Comparison of ENCODE assay signal across 9 cellular contexts in the genomic region with DNA sequence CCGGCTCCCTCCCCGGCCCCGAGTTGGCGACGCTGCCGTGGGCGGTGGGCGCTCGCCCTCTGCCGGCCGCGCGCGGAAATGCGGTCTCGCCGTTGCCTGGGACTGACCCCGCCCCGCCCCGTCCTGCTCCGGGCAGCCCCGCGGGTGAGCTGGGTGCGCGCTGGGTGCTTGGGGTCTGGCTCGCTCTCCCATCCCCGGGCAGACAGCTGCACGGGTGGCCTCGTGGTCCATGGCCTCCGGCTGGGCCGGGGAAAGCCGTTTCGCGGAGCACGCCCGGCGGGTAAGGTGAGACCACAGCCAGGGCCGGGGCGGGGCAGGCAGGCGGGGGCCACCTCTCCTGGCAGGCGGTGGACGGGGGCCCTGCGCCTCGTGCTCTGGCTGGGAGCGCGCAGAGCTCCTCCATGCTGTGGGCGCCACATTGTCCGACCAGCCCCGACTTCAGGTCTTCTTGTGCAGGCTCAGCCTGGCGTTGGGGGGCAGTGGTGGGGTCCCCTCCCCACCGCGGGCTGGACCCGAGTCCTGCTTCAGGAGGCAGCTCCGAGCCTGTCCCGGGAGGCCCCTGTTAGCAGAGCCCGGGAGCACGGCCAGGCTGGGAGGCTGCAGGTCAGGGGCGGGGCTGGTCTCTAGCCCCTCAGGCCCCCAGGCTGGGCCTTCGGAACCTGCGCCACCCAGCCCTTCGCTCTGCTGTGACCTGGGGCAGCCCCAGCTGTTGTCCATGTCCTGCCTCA. TPM values are rescaled to one million over a fixed set of nuclear protein-coding genes. Genes with fewer than 3 reads are reported as not detected.
DNase-seq lines count a peak whose midpoint lies in the region; ATAC-seq and TF ChIP-seq lines count a peak whose summit lies in the region.
"Had no signal": no experiment of that assay in that cellular context is flagged by ENCODE, and none has a peak within 500 bp of the region (broad histone marks: within the 10 kb centered on the region; RNA-seq: fewer than 3 reads in every experiment).

No MANE protein-coding gene starts in this region.

- H2AK5ac ChIP-seq in trophoblast cell (ENCODE audit: low read length): no peak overlapping the region

- H3K36me3 ChIP-seq in PC-3 (ENCODE audit: low read depth, low read length) (no peaks in the 10 kb centered on the region), trophoblast cell (ENCODE audit: control insufficient read depth in 1 of 2, insufficient read depth in 2 of 2, low read length in 2 of 2) (no peaks in the 10 kb centered on the region), urinary bladder (ENCODE audit: insufficient read depth) (no peaks in the 10 kb centered on the region)

- H4K12ac ChIP-seq in trophoblast cell (ENCODE audit: low read depth, low read length): no peak overlapping the region

- H3K4ac ChIP-seq in trophoblast cell (ENCODE audit: low read depth, low read length): no peak overlapping the region

- no peaks in the 10 kb centered on the region for H4K20me1 ChIP-seq in PC-3 (ENCODE audit: low read length)

- CTCF ChIA-PET in PC-3 (lab: Charles Lee): interaction anchor here (1.5 kb wide), 1 partner anchor 46 kb away, joined by 7 read pairs; no protein-coding TSS in a partner anchor

- H3K18ac ChIP-seq in trophoblast cell (ENCODE audit: low read length): no peak overlapping the region

- H3K27ac Mint-ChIP-seq in activated T-helper 17 cell treated with anti-CD3 and anti-CD28 coated beads, Interleukin-2, amount 50 U/mL, for 72 hours: no peak overlapping the region
- H3K27ac Mint-ChIP-seq in glutamatergic neuron (ENCODE audit: unreplicated experiment): no peak overlapping the region

- no peak overlapping the region for H4K91ac ChIP-seq in trophoblast cell (ENCODE audit: low read depth, low read length)

- no peaks in the 10 kb centered on the region for H3K9me2 ChIP-seq in PC-3 (replicated peaks; ENCODE audit: low read length)

- no peaks in the 10 kb centered on the region for H3K36me3 Mint-ChIP-seq in activated T-helper 17 cell treated with anti-CD3 and anti-CD28 coated beads, Interleukin-2, amount 50 U/mL, for 72 hours (ENCODE audit: low read depth)
- H3K36me3 Mint-ChIP-seq in glutamatergic neuron (ENCODE audit: unreplicated experiment): no peaks in the 10 kb centered on the region

- no peaks in the 10 kb centered on the region for H3K4me1 Mint-ChIP-seq in activated T-helper 17 cell treated with anti-CD3 and anti-CD28 coated beads, Interleukin-2, amount 50 U/mL, for 72 hours
- no peaks in the 10 kb centered on the region for H3K4me1 Mint-ChIP-seq in glutamatergic neuron (ENCODE audit: low read depth, unreplicated experiment)

- H3K27ac ChIP-seq in PC-3 (ENCODE audit: low read length) (no peak overlapping the region), trophoblast cell (ENCODE audit: low read depth, low read length) (no peak overlapping the region), urinary bladder (ENCODE audit: low read depth) (no peak overlapping the region)

- H3K4me3 Mint-ChIP-seq in activated T-helper 17 cell treated with anti-CD3 and anti-CD28 coated beads, Interleukin-2, amount 50 U/mL, for 72 hours: no peak overlapping the region
- H3K4me3 Mint-ChIP-seq in glutamatergic neuron (ENCODE audit: unreplicated experiment): no peak overlapping the region

- H2BK120ac ChIP-seq in trophoblast cell (ENCODE audit: insufficient read depth, low read length, poor library complexity): no peak overlapping the region

- peak overlapping the region; percentile 23 for H4K8ac ChIP-seq in trophoblast cell (ENCODE audit: low read depth, low read length)

- no peak overlapping the region for H3K23ac ChIP-seq in trophoblast cell (ENCODE audit: low read length)

- H2AFZ ChIP-seq in PC-3 (ENCODE audit: low read length) (0 out of 2 replicates have a peak overlapping the region, but pooled peaks have one; percentile 63), trophoblast cell (ENCODE audit: insufficient read depth, low read length, poor library complexity) (peak overlapping the region; percentile 67)

- H3K9ac ChIP-seq in PC-3 (ENCODE audit: low read length) (no peak overlapping the region), trophoblast cell (ENCODE audit: low read length) (no peak overlapping the region)

- no peaks in the 10 kb centered on the region for H3K9me3 ChIP-seq in PC-3 (ENCODE audit: low read length)
- no peaks in the 10 kb centered on the region for H3K9me3 ChIP-seq in trophoblast cell (ENCODE audit: insufficient read depth, low read depth, low read length)

- no CpG with 5 or more reads among the region's 61 CpGs for WGBS in trophoblast cell (ENCODE audit: extremely low coverage, insufficient coverage, insufficient read length)
- WGBS in urinary bladder: 8% methylated on average over 61 of the region's 61 CpGs

- peak; percentile 48 for TF ChIP-seq CTCF in PC-3 (conservative IDR thresholded peaks at IDR 0.05; ENCODE audit: low read depth, low read length)
- peak; percentile 80 for TF ChIP-seq CTCF in glutamatergic neuron (IDR thresholded peaks at IDR 0.05; ENCODE audit: partially characterized antibody, unreplicated experiment)

- ATAC-seq in PC-3 (peak; percentile 41), HG03025 (IDR thresholded peaks at IDR 0.05; ENCODE audit: low FRiP score, unreplicated experiment) (no peak)
- peak; percentile 79 for ATAC-seq in activated T-helper 17 cell treated with anti-CD3 and anti-CD28 coated beads, Interleukin-2, amount 50 U/mL, for 72 hours (replicated peaks)

- no peak overlapping the region for H2BK5ac ChIP-seq in trophoblast cell (ENCODE audit: low read depth, low read length, poor library complexity)

- H3K79me2 ChIP-seq in PC-3 (ENCODE audit: low read length) (no peaks in the 10 kb centered on the region), trophoblast cell (ENCODE audit: control insufficient read depth, insufficient read depth, low read length, poor library complexity) (no peaks in the 10 kb centered on the region)

- H3K4me3 ChIP-seq in PC-3 (ENCODE audit: low read length): peak overlapping the region; percentile 30; the same call in 1 of the 2 replicates
- peak overlapping the region; percentile 55 for H3K4me3 ChIP-seq in trophoblast cell (ENCODE audit: low read depth, low read length)
- H3K4me3 ChIP-seq in urinary bladder (ENCODE audit: low read depth, low read length): peak overlapping the region; percentile 0

- no peaks in the 10 kb centered on the region; the same call in 1 of the 2 replicates for H3K4me1 ChIP-seq in PC-3 (ENCODE audit: insufficient read depth, low read length)
- peaks cover 6% of the 10 kb centered on the region in 2 experiments for H3K4me1 ChIP-seq in trophoblast cell (ENCODE audit: control insufficient read depth in 1 of 2, insufficient read depth in 2 of 2, low read length in 2 of 2)
- H3K4me1 ChIP-seq in urinary bladder (ENCODE audit: insufficient read depth): no peaks in the 10 kb centered on the region

- intact Hi-C loops in PC-3 (cut with micrococcal nuclease): no loop called here

- POLR2A ChIA-PET in PC-3 (lab: Charles Lee; ENCODE audit: unreplicated experiment): no interaction called here

- no peaks in the 10 kb centered on the region for H3F3A ChIP-seq in PC-3 (ENCODE audit: low read length, unreplicated experiment)

- H3K27me3 ChIP-seq in PC-3 (ENCODE audit: low read length): peaks cover 14% of the 10 kb centered on the region
- H3K27me3 ChIP-seq in trophoblast cell (ENCODE audit: insufficient read depth, low read length): no peaks in the 10 kb centered on the region

- H3K4me2 ChIP-seq in PC-3 (ENCODE audit: low read length): peak overlapping the region; percentile 78
- H3K4me2 ChIP-seq in trophoblast cell (ENCODE audit: low read length): peak overlapping the region; percentile 79

- no peaks in the 10 kb centered on the region for H3K9me3 Mint-ChIP-seq in activated T-helper 17 cell treated with anti-CD3 and anti-CD28 coated beads, Interleukin-2, amount 50 U/mL, for 72 hours
- no peaks in the 10 kb centered on the region for H3K9me3 Mint-ChIP-seq in glutamatergic neuron (ENCODE audit: unreplicated experiment)

- H3K14ac ChIP-seq in trophoblast cell (ENCODE audit: low read length): no peak overlapping the region

- DNase-seq in NCI-H524 (lab: John Stamatoyannopoulos, UW) (peak; percentile 33 to 47), NCI-H524 treated with DMSO at 0.1 percent for 48 hours (lab: John Stamatoyannopoulos, UW) (no peak), PC-3 (peak; percentile 47), glutamatergic neuron (peak; percentile 85), trophoblast cell (peak; percentile 5 to 65)

- no peak overlapping the region for H2BK12ac ChIP-seq in trophoblast cell (ENCODE audit: low read length)

- no TSS peak for BruUV-seq in PC-3 (replicated peaks; lab: Mats Ljungman, UMichigan)

- H3K79me1 ChIP-seq in trophoblast cell (ENCODE audit: low read length): peaks cover 3% of the 10 kb centered on the region

- no peaks in the 10 kb centered on the region for H3K27me3 Mint-ChIP-seq in activated T-helper 17 cell treated with anti-CD3 and anti-CD28 coated beads, Interleukin-2, amount 50 U/mL, for 72 hours
- no peaks in the 10 kb centered on the region for H3K27me3 Mint-ChIP-seq in glutamatergic neuron (ENCODE audit: unreplicated experiment)

RNA-seq across cellular contexts. Expression of a gene that starts 7.0 kb away (rescaled TPM):
- total RNA-seq in PC-3 (2014; rRNA removed) (not detected in 2 replicates), glutamatergic neuron (ENCODE audit: unreplicated experiment) (not detected), urinary bladder (not detected)
- total RNA-seq in activated T-helper 17 cell treated with anti-CD3 and anti-CD28 coated beads, Interleukin-2, amount 50 U/mL, for 72 hours: not detected
- not detected in 2 replicates for polyA plus RNA-seq in trophoblast cell (2013)
- polyA plus RNA-seq in urinary bladder: not detected
- polyA plus RNA-seq: esophagus had no signal

RNA-seq across cellular contexts. Expression of a gene that starts 30.5 kb away (rescaled TPM):
- total RNA-seq in PC-3 (2014; rRNA removed) (0.51 and 1.0 TPM in 2 replicates), glutamatergic neuron (ENCODE audit: unreplicated experiment) (1.3 TPM), urinary bladder (0.32 TPM)
- not detected for total RNA-seq in activated T-helper 17 cell treated with anti-CD3 and anti-CD28 coated beads, Interleukin-2, amount 50 U/mL, for 72 hours
- 0.03 and 0.06 TPM in 2 replicates for polyA plus RNA-seq in trophoblast cell (2013)
- 0.20 TPM for polyA plus RNA-seq in urinary bladder

RNA-seq across cellular contexts. Expression of a gene that starts 49.8 kb away (rescaled TPM):
- total RNA-seq in PC-3 (2014; rRNA removed): 4.1 and 7.8 TPM in 2 replicates
- 1 to 10 TPM; 1.4 to 1.9 TPM for total RNA-seq in activated T-helper 17 cell treated with anti-CD3 and anti-CD28 coated beads, Interleukin-2, amount 50 U/mL, for 72 hours
- total RNA-seq in glutamatergic neuron (ENCODE audit: unreplicated experiment): 161 TPM
- 0.53 and 0.56 TPM in 2 replicates for polyA plus RNA-seq in trophoblast cell (2013)
- 10.6 TPM for total RNA-seq in urinary bladder
- polyA plus RNA-seq in urinary bladder: 151 TPM

Comparison
In these comparisons a context has a peak if more than half of its experiments do, and no peak if none do; other contexts are left out.
1. H3K4me3 ChIP-seq: peak in every context shown above with its lines; median percentile 55 in trophoblast cell; 30 in PC-3; 0 in urinary bladder.
2. RNA of a gene that starts 49.8 kb away (total RNA-seq): 161 TPM in glutamatergic neuron (single experiment); 10.6 TPM in urinary bladder (single experiment), 4.1 to 7.8 TPM in PC-3 and 1.4 to 1.9 TPM in activated T-helper 17 cell treated with anti-CD3 and anti-CD28 coated beads, Interleukin-2, amount 50 U/mL, for 72 hours; every median in the first group is over 10 times any median in the second.